In genomic region chr13:33976965-33977364, GRCh38 we compare ENCODE assay signal across 20 cellular contexts.
DNase-seq lines count a peak whose midpoint lies in the region; ATAC-seq, FAIRE-seq and TF ChIP-seq lines count a peak whose summit lies in the region.
"Had no signal": no experiment of that assay in that cellular context is flagged by ENCODE, and none has a peak within 500 bp of the region (broad histone marks: within the 10 kb centered on the region; RNA-seq: fewer than 3 reads in every experiment).

No MANE protein-coding gene starts in this region.

- no peaks in the 10 kb centered on the region for H3K27me3 ChIP-seq in bronchial epithelial cell (ENCODE audit: control insufficient read depth, insufficient read depth, low read length)
- H3K27me3 ChIP-seq in effector memory CD4-positive, alpha-beta T cell (replicated peaks; ENCODE audit: control insufficient read depth, insufficient read depth, low read length, poor library complexity, severe bottlenecking): no peaks in the 10 kb centered on the region
- H3K27me3 ChIP-seq in CD4-positive, alpha-beta T cell (ENCODE audit: control insufficient read depth, insufficient read depth, low read length): no peaks in the 10 kb centered on the region
- H3K27me3 ChIP-seq: BLaER1 had no signal

- H3K4me1 Mint-ChIP-seq in naive thymus-derived CD8-positive, alpha-beta T cell: no peaks in the 10 kb centered on the region
- no peaks in the 10 kb centered on the region for H3K4me1 Mint-ChIP-seq in CD4-positive, alpha-beta T cell (ENCODE audit: low read depth)
- H3K4me1 Mint-ChIP-seq: B cell; CD4-positive, CD25-positive, alpha-beta regulatory T cell; CD8-positive, alpha-beta memory T cell had no signal

- intact Hi-C loops in CD4-positive, alpha-beta T cell (cut with DNase I, micrococcal nuclease): no loop called here

- no peak for ATAC-seq in naive thymus-derived CD8-positive, alpha-beta T cell
- ATAC-seq in CD4-positive, alpha-beta T cell (ENCODE audit: poor library complexity): no peak

- POLR2A ChIA-PET in naive thymus-derived CD8-positive, alpha-beta T cell (lab: Charles Lee): no interaction called here
- POLR2A ChIA-PET in CD4-positive, alpha-beta T cell (lab: Charles Lee): no interaction called here

- H3K9me3 ChIP-seq in effector memory CD4-positive, alpha-beta T cell (ENCODE audit: control insufficient read depth, low read length): no peaks in the 10 kb centered on the region
- no peaks in the 10 kb centered on the region for H3K9me3 ChIP-seq in CD4-positive, alpha-beta T cell (ENCODE audit: control insufficient read depth, low read length)
- H3K9me3 ChIP-seq: BLaER1 had no signal

- peaks cover 0 to 6% (median 2%) of the 10 kb centered on the region in 5 donors for H3K27me3 Mint-ChIP-seq in naive thymus-derived CD8-positive, alpha-beta T cell
- H3K27me3 Mint-ChIP-seq in CD4-positive, alpha-beta T cell: no peaks in the 10 kb centered on the region
- H3K27me3 Mint-ChIP-seq: CD4-positive, CD25-positive, alpha-beta regulatory T cell; CD8-positive, alpha-beta memory T cell had no signal

- no peak overlapping the region for H3K27ac ChIP-seq in effector memory CD4-positive, alpha-beta T cell (ENCODE audit: insufficient read depth, low read length, poor library complexity, severe bottlenecking)
- H3K27ac ChIP-seq in CD4-positive, alpha-beta T cell (ENCODE audit: low read depth, low read length): no peak overlapping the region
- H3K27ac ChIP-seq: BLaER1, C4-2B, GM23248 had no signal

- no peak overlapping the region for H3K4me3 Mint-ChIP-seq in naive thymus-derived CD8-positive, alpha-beta T cell
- H3K4me3 Mint-ChIP-seq in CD4-positive, alpha-beta T cell: no peak overlapping the region
- H3K4me3 Mint-ChIP-seq: B cell; CD4-positive, CD25-positive, alpha-beta regulatory T cell; CD8-positive, alpha-beta memory T cell had no signal

- DNase-seq in DMS53 (lab: John Stamatoyannopoulos, UW) (peak; percentile 43), HT-29 (ENCODE audit: low spot score) (peak; percentile 52), bronchial epithelial cell (ENCODE audit: low read depth) (peak; percentile 66), renal cortical epithelial cell (ENCODE audit: low read depth) (peak; percentile 4)
- DNase-seq in effector memory CD4-positive, alpha-beta T cell: no peak
- DNase-seq in naive thymus-derived CD8-positive, alpha-beta T cell: no peak
- DNase-seq in CD4-positive, alpha-beta T cell: no peak
- DNase-seq: CD4-positive, CD25-positive, alpha-beta regulatory T cell; CD8-positive, alpha-beta memory T cell; DMS 273 treated with DMSO at 0.1 percent for 48 hours; DND-41; GM23248; H7; HCEC 1CT had no signal

- no peak overlapping the region for H3K27ac Mint-ChIP-seq in naive thymus-derived CD8-positive, alpha-beta T cell
- no peak overlapping the region for H3K27ac Mint-ChIP-seq in CD4-positive, alpha-beta T cell
- H3K27ac Mint-ChIP-seq: B cell; CD4-positive, CD25-positive, alpha-beta regulatory T cell; CD8-positive, alpha-beta memory T cell had no signal

- no peaks in the 10 kb centered on the region for H3K4me1 ChIP-seq in effector memory CD4-positive, alpha-beta T cell (ENCODE audit: control insufficient read depth, insufficient read depth, low read length, poor library complexity, severe bottlenecking)
- H3K4me1 ChIP-seq: BLaER1 had no signal

- TF ChIP-seq CTCF in bronchial epithelial cell (IDR thresholded peaks at IDR 0.05; ENCODE audit: insufficient read depth, low read length, severe bottlenecking): no peak
- no peak for TF ChIP-seq CTCF in CD4-positive, alpha-beta T cell (IDR thresholded peaks at IDR 0.05)

- H3K36me3 ChIP-seq in bronchial epithelial cell (ENCODE audit: control insufficient read depth, insufficient read depth, low read length): no peaks in the 10 kb centered on the region
- no peaks in the 10 kb centered on the region for H3K36me3 ChIP-seq in effector memory CD4-positive, alpha-beta T cell (ENCODE audit: control insufficient read depth, insufficient read depth, low read length)
- H3K36me3 ChIP-seq: BLaER1 had no signal

- CTCF ChIA-PET in CD4-positive, alpha-beta T cell (lab: Charles Lee): no interaction called here

- H3K36me3 Mint-ChIP-seq in naive thymus-derived CD8-positive, alpha-beta T cell: no peaks in the 10 kb centered on the region
- no peaks in the 10 kb centered on the region for H3K36me3 Mint-ChIP-seq in CD4-positive, alpha-beta T cell (ENCODE audit: low read depth)
- H3K36me3 Mint-ChIP-seq: CD4-positive, CD25-positive, alpha-beta regulatory T cell; CD8-positive, alpha-beta memory T cell had no signal

- H3K9me3 Mint-ChIP-seq in naive thymus-derived CD8-positive, alpha-beta T cell: peaks cover 0 to 9% (median 0%) of the 10 kb centered on the region in 9 donors
- H3K9me3 Mint-ChIP-seq in CD4-positive, alpha-beta T cell: no peaks in the 10 kb centered on the region

- FAIRE-seq in bronchial epithelial cell (lab: Jason Lieb, UNC): no peak
- FAIRE-seq: D721Med, GM12892, H1 had no signal

- no peak overlapping the region for H3K4me3 ChIP-seq in bronchial epithelial cell (ENCODE audit: low read depth, low read length)
- H3K4me3 ChIP-seq in effector memory CD4-positive, alpha-beta T cell (ENCODE audit: insufficient read depth, low read depth, low read length, poor library complexity, severe bottlenecking): no peak overlapping the region
- H3K4me3 ChIP-seq: BLaER1, GM23248 had no signal

Comparison
In these comparisons a context has a peak if more than half of its experiments do, and no peak if none do; other contexts are left out.
1. DNase-seq: peak in DMS53 (single experiment), HT-29 (single experiment), bronchial epithelial cell (single experiment) and renal cortical epithelial cell (single experiment); none in effector memory CD4-positive, alpha-beta T cell (0 of 3), naive thymus-derived CD8-positive, alpha-beta T cell (0 of 10) and CD4-positive, alpha-beta T cell (0 of 10).